16 cellular contexts compared by ENCODE assay signal in the genomic region with DNA sequence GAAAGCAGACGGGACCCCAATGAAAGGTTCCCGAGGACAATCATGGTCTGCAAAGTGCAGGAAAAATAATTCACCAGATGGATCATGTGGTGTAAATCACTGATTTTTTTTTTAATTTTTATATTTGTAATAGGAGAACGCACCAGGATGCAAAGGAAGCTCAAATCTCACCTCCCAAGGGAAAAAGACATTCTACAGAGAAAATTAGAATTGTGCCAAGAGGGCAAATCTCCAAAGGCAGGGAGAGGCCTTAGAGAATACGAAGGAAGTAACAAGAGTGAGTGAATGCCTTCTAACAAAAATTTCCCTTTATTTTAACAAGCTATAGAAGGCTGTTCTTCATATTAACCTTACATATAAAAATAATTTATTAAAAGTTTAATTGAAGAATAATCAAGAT.
A peak's percentile ranks its signal among the peaks of the same experiment; 100 is the strongest.
DNase-seq lines count a peak whose midpoint lies in the region; ATAC-seq and TF ChIP-seq lines count a peak whose summit lies in the region.
"Had no signal": no experiment of that assay in that cellular context is flagged by ENCODE, and none has a peak within 500 bp of the region (broad histone marks: within the 10 kb centered on the region; RNA-seq: fewer than 3 reads in every experiment).

No MANE protein-coding gene starts in this region.

- CTCF ChIA-PET in T-cell (lab: Charles Lee) (interaction anchor here (0.6 to 0.7 kb wide), 2 partner anchors 14 to 1885 kb away, joined by 3 read pairs; no protein-coding TSS in a partner anchor), Caco-2 (lab: Charles Lee) (no interaction called here)

- intact Hi-C loops in Caco-2 (cut with micrococcal nuclease; ENCODE audit: unreplicated experiment), result no loop called here

- POLR2A ChIA-PET in T-cell (lab: Charles Lee), result interaction anchor here (0.7 to 1.0 kb wide), 4 partner anchors 17 to 31 kb away, joined by 3 to 7 read pairs (median 3); no protein-coding TSS in a partner anchor
- POLR2A ChIA-PET in Caco-2 (lab: Charles Lee), result no interaction called here

- BruUV-seq in Caco-2 (replicated peaks; lab: Mats Ljungman, UMichigan), result no TSS peak

- H3K27ac Mint-ChIP-seq in activated T-cell treated with anti-CD3 and anti-CD28 coated beads, Interleukin-2, amount 50 U/mL, for 24 hours, result peak overlapping the region; percentile 97
- peak overlapping the region in 1 of 3 donors; percentile 59 for H3K27ac Mint-ChIP-seq in CD4-positive, CD25-positive, alpha-beta regulatory T cell
- H3K27ac Mint-ChIP-seq in T-cell (peak overlapping the region; percentile 78 to 99), Caco-2 (ENCODE audit: unreplicated experiment) (no peak overlapping the region)
- H3K27ac Mint-ChIP-seq: H9 had no signal

- H3K27me3 ChIP-seq in CD4-positive, CD25-positive, alpha-beta regulatory T cell (ENCODE audit: control insufficient read depth, insufficient read depth, low read length), result no peaks in the 10 kb centered on the region
- H3K27me3 ChIP-seq in Caco-2 (replicated peaks; ENCODE audit: control insufficient read depth, insufficient read depth, low read length), result no peaks in the 10 kb centered on the region
- H3K27me3 ChIP-seq: MG63 had no signal

- H3K27ac ChIP-seq in CD4-positive, CD25-positive, alpha-beta regulatory T cell (ENCODE audit: insufficient read depth, low read length, poor library complexity, severe bottlenecking), result peak overlapping the region; percentile 36
- H3K27ac ChIP-seq: A549 had no signal

- ATAC-seq in CD4-positive, CD25-positive, alpha-beta regulatory T cell (ENCODE audit: low read depth in 2 of 2), result no peak
- ATAC-seq in T-cell (replicated peaks in 1 of 4) (no peak), HG02938 (IDR thresholded peaks at IDR 0.05; ENCODE audit: unreplicated experiment) (no peak)
- ATAC-seq: A549 had no signal

- no peaks in the 10 kb centered on the region for H3K9me3 Mint-ChIP-seq in activated T-cell treated with anti-CD3 and anti-CD28 coated beads, Interleukin-2, amount 50 U/mL, for 24 hours
- H3K9me3 Mint-ChIP-seq in CD4-positive, CD25-positive, alpha-beta regulatory T cell, result no peaks in the 10 kb centered on the region
- H3K9me3 Mint-ChIP-seq in T-cell, result no peaks in the 10 kb centered on the region
- H3K9me3 Mint-ChIP-seq in Caco-2 (ENCODE audit: unreplicated experiment), result no peaks in the 10 kb centered on the region
- H3K9me3 Mint-ChIP-seq: H9 had no signal

- peaks cover 66% of the 10 kb centered on the region for H3K4me1 ChIP-seq in CD4-positive, CD25-positive, alpha-beta regulatory T cell (ENCODE audit: control insufficient read depth, insufficient read depth, low read length, poor library complexity, severe bottlenecking)
- H3K4me1 ChIP-seq in Caco-2, result no peaks in the 10 kb centered on the region

- no peaks in the 10 kb centered on the region for H3K27me3 Mint-ChIP-seq in activated T-cell treated with anti-CD3 and anti-CD28 coated beads, Interleukin-2, amount 50 U/mL, for 24 hours
- no peaks in the 10 kb centered on the region for H3K27me3 Mint-ChIP-seq in CD4-positive, CD25-positive, alpha-beta regulatory T cell
- H3K27me3 Mint-ChIP-seq in T-cell (no peaks in the 10 kb centered on the region), Caco-2 (ENCODE audit: insufficient read depth, unreplicated experiment) (no peaks in the 10 kb centered on the region)

- H3K36me3 Mint-ChIP-seq in activated T-cell treated with anti-CD3 and anti-CD28 coated beads, Interleukin-2, amount 50 U/mL, for 24 hours (ENCODE audit: low read depth), result peaks cover 27% of the 10 kb centered on the region
- peaks cover 24% of the 10 kb centered on the region for H3K36me3 Mint-ChIP-seq in CD4-positive, CD25-positive, alpha-beta regulatory T cell
- H3K36me3 Mint-ChIP-seq in T-cell, result peaks cover 27% of the 10 kb centered on the region
- H3K36me3 Mint-ChIP-seq in Caco-2 (ENCODE audit: insufficient read depth, unreplicated experiment), result no peaks in the 10 kb centered on the region

- H3K4me1 Mint-ChIP-seq in activated T-cell treated with anti-CD3 and anti-CD28 coated beads, Interleukin-2, amount 50 U/mL, for 24 hours (ENCODE audit: low read depth), result peaks cover 86% of the 10 kb centered on the region
- H3K4me1 Mint-ChIP-seq in CD4-positive, CD25-positive, alpha-beta regulatory T cell, result peaks cover 54 to 89% (median 65%) of the 10 kb centered on the region in 4 donors
- H3K4me1 Mint-ChIP-seq in T-cell (peaks cover 83 to 86% (median 85%) of the 10 kb centered on the region in 3 donors), Caco-2 (ENCODE audit: low read depth, unreplicated experiment) (no peaks in the 10 kb centered on the region)
- H3K4me1 Mint-ChIP-seq: H9 had no signal

- TF ChIP-seq CTCF in fibroblast of pulmonary artery (IDR thresholded peaks at IDR 0.05; ENCODE audit: low read length, missing control alignments) (no peak), Caco-2 (IDR thresholded peaks at IDR 0.05; ENCODE audit: insufficient read depth in 1 of 2, low read depth in 1 of 2, low read length in 1 of 2, severe bottlenecking in 1 of 2, unreplicated experiment in 1 of 2) (no peak)

- no peak overlapping the region for H3K4me3 ChIP-seq in CD4-positive, CD25-positive, alpha-beta regulatory T cell (ENCODE audit: low read depth, low read length)
- H3K4me3 ChIP-seq in fibroblast of pulmonary artery (replicated peaks; ENCODE audit: low read depth, low read length), result no peak overlapping the region
- no peak overlapping the region for H3K4me3 ChIP-seq in Caco-2 (ENCODE audit: low read depth, low read length)
- H3K4me3 ChIP-seq: A549, MG63 had no signal

- H3K4me3 Mint-ChIP-seq in activated T-cell treated with anti-CD3 and anti-CD28 coated beads, Interleukin-2, amount 50 U/mL, for 24 hours, result no peak overlapping the region
- H3K4me3 Mint-ChIP-seq in CD4-positive, CD25-positive, alpha-beta regulatory T cell, result peak overlapping the region in 1 of 4 donors; percentile 20
- H3K4me3 Mint-ChIP-seq in T-cell (no peak overlapping the region), Caco-2 (ENCODE audit: unreplicated experiment) (no peak overlapping the region)
- H3K4me3 Mint-ChIP-seq: H9 had no signal

- no peaks in the 10 kb centered on the region for H3K9me3 ChIP-seq in CD4-positive, CD25-positive, alpha-beta regulatory T cell (ENCODE audit: control insufficient read depth in 2 of 2, low read length in 2 of 2)
- H3K9me3 ChIP-seq in Caco-2, result no peaks in the 10 kb centered on the region
- H3K9me3 ChIP-seq: A549, MG63 had no signal

- H3K36me3 ChIP-seq in CD4-positive, CD25-positive, alpha-beta regulatory T cell (ENCODE audit: control insufficient read depth, insufficient read depth, low read length), result peaks cover 6% of the 10 kb centered on the region
- no peaks in the 10 kb centered on the region for H3K36me3 ChIP-seq in Caco-2 (ENCODE audit: control insufficient read depth, insufficient read depth, low read length)
- H3K36me3 ChIP-seq: MG63 had no signal

- no peak for DNase-seq in activated T-cell treated with anti-CD3 and anti-CD28 coated beads, Interleukin-2, amount 50 U/mL, for 24 hours
- DNase-seq in activated T-cell treated with anti-CD3 and anti-CD28 coated beads for 4 hours, result no peak
- no peak for DNase-seq in CD4-positive, CD25-positive, alpha-beta regulatory T cell
- no peak for DNase-seq in T-cell
- peak; percentile 31 for DNase-seq in fibroblast of pulmonary artery (ENCODE audit: low read depth)
- DNase-seq in Caco-2, result no peak
- DNase-seq in NCI-H524 treated with DMSO at 0.1 percent for 48 hours (lab: John Stamatoyannopoulos, UW), result no peak
- DNase-seq: DMS153, H9, MG63, NCI-H1105 treated with DMSO at 0.1 percent for 48 hours, NCI-H187, NCI-H526, SIG-M5 had no signal
